1 cellular context compared by ENCODE assay signal in the genomic region with DNA sequence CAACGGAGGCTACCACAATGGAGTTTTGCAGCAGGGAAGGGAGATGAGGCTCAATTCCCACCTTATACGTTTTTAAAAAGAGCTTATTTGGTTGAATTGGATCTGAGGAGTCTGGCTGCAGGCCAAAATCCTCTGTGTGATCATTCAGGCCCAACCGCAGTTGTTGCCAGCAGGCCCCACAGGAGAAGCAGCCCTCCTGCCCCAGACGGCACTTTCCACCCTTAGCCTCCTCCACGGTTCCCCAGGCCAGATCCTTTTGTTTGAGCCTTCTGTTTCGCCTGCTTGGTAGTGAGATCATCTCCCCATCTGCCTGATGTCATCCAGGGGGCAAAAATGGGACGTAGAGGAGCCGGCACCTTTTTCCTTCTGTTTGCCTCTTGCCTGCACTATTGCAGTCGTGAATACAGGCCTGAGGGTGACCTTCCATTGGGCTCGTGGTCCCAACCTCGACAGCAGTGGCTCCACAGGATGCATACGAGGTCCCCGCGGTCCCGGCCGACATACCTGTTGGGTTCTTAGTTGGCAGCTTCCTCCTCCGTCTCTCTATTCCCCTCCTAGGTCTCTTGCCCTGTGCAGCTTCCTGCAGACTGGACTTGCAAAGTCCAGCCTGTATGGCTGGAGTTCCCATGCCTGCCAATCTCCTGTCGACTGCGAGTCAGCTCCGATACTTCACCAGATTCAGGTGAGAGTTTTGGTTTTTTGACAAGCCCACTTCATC.
TF ChIP-seq lines count a peak whose summit lies in the region.

No MANE protein-coding gene starts in this region.

TF ChIP-seq in GM23338, 12 proteins besides CTCF, POLR2A, EP300 and RAD21:
- no peak for TF ChIP-seq EZH2phosphoT487 (IDR thresholded peaks at IDR 0.05; ENCODE audit: unreplicated experiment)
- no peak for TF ChIP-seq ZNF114 (CRISPR knock-in tag; IDR thresholded peaks at IDR 0.05)
- no peak for TF ChIP-seq STAT1 (IDR thresholded peaks at IDR 0.05; ENCODE audit: unreplicated experiment)
- TF ChIP-seq ZNF331 (CRISPR knock-in tag; IDR thresholded peaks at IDR 0.05; ENCODE audit: low read depth), result no peak
- no peak for TF ChIP-seq ETS1 (IDR thresholded peaks at IDR 0.05)
- TF ChIP-seq CREB1 (CRISPR knock-in tag; IDR thresholded peaks at IDR 0.05; ENCODE audit: low read depth), result no peak
